ENCODE assay signal across 16 cellular contexts in genomic region chr12:85775071-85775470, GRCh38.
DNase-seq lines count a peak whose midpoint lies in the region; ATAC-seq lines count a peak whose summit lies in the region.
"Had no signal": no experiment of that assay in that cellular context is flagged by ENCODE, and none has a peak within 500 bp of the region (broad histone marks: within the 10 kb centered on the region; RNA-seq: fewer than 3 reads in every experiment).

No MANE protein-coding gene starts in this region.

- no peak for ATAC-seq in HG03469 (IDR thresholded peaks at IDR 0.05; ENCODE audit: unreplicated experiment)

- DNase-seq in NCI-H748 (lab: John Stamatoyannopoulos, UW; ENCODE audit: unreplicated experiment) (peak; percentile 23), NCI-H748 treated with DMSO at 0.1 percent for 48 hours (lab: John Stamatoyannopoulos, UW) (no peak), NCI-H446 treated with DMSO at 0.1 percent for 48 hours (lab: John Stamatoyannopoulos, UW) (peak; percentile 87), dermis microvascular lymphatic vessel endothelial cell (ENCODE audit: low read depth in 2 of 2) (peak; percentile 28 to 66), hepatic stellate cell (ENCODE audit: low spot score) (no peak)
- DNase-seq in stimulated activated CD4-positive, alpha-beta T cell treated with anti-CD3 and anti-CD28 coated beads, Interleukin-4, amount 100 ng/mL, for 4 hours, result no peak
- DNase-seq: ACHN; Calu3; CD4-positive, CD25-positive, alpha-beta regulatory T cell; DMS153; DMS79 treated with DMSO at 0.1 percent for 48 hours; EL; GDM1; HCEC 1CT; HFFc6 had no signal

Comparison
In these comparisons a context has a peak if more than half of its experiments do, and no peak if none do; other contexts are left out.
1. DNase-seq: peak in NCI-H748 (single experiment), NCI-H446 treated with DMSO at 0.1 percent for 48 hours (single experiment) and dermis microvascular lymphatic vessel endothelial cell (2 of 2); none in NCI-H748 treated with DMSO at 0.1 percent for 48 hours (single experiment), stimulated activated CD4-positive, alpha-beta T cell treated with anti-CD3 and anti-CD28 coated beads, Interleukin-4, amount 100 ng/mL, for 4 hours (0 of 2) and hepatic stellate cell (single experiment).